Comparison of ENCODE assay signal across 9 cellular contexts in genomic region chr17:74431568-74432483, GRCh38. TPM values are rescaled to one million over a fixed set of nuclear protein-coding genes. Genes with fewer than 3 reads are reported as not detected.
A peak's percentile ranks its signal among the peaks of the same experiment; 100 is the strongest.
DNase-seq lines count a peak whose midpoint lies in the region; ATAC-seq and TF ChIP-seq lines count a peak whose summit lies in the region.
"Had no signal": no experiment of that assay in that cellular context is flagged by ENCODE, and none has a peak within 500 bp of the region (broad histone marks: within the 10 kb centered on the region; RNA-seq: fewer than 3 reads in every experiment).

GPRC5C (plus strand) TSS chr17:74432088; CDS start chr17:74439777, 7,689 bp downstream.

- H3K4me1 ChIP-seq in left lung: peaks cover 18 to 35% of the 10 kb centered on the region in 2 donors

- ATAC-seq in left lung (peak; percentile 64), HG02884 (IDR thresholded peaks at IDR 0.05; ENCODE audit: unreplicated experiment) (no peak)

- no peaks in the 10 kb centered on the region for H3K9me3 ChIP-seq in left lung

- H3K27me3 ChIP-seq in left lung: peaks cover 11 to 74% of the 10 kb centered on the region in 2 donors

- peak within 1 kb of the TSS; percentile 78 to 93 for H3K27ac ChIP-seq in left lung

- no peaks in the 10 kb centered on the region for H3K36me3 ChIP-seq in left lung

- TF ChIP-seq CTCF in left lung (IDR thresholded peaks at IDR 0.05): no peak

- DNase-seq in DMS53 treated with DMSO at 0.1 percent for 48 hours (lab: John Stamatoyannopoulos, UW; ENCODE audit: unreplicated experiment) (peak; percentile 82), M059J (ENCODE audit: low read depth) (peak; percentile 85), UCSD-AML1 (lab: John Stamatoyannopoulos, UW; ENCODE audit: unreplicated experiment) (peak; percentile 81), cerebellar cortex (ENCODE audit: low spot score) (peak; percentile 86), left lung (peak; percentile 83 to 89), SK-N-DZ (ENCODE audit: low spot score) (no peak)
- DNase-seq in stimulated activated CD4-positive, alpha-beta T cell treated with anti-CD3 and anti-CD28 coated beads, Interleukin-4, amount 100 ng/mL, for 24 hours: peak; percentile 45

- intact Hi-C loops in left lung (cut with DNase I): no loop called here

- H3K4me3 ChIP-seq in left lung: peak within 1 kb of the TSS; percentile 49 to 58

RNA-seq across cellular contexts. Expression of gene GPRC5C, which starts in this region (rescaled TPM):
- 12.9 and 36.4 TPM in 2 replicates for total RNA-seq in M059J (2014; rRNA removed; shearing (Covaris generic))
- 100 to 1,000 TPM in 1 of 2 donors, 10 to 100 TPM in 1; 47.8 to 107 TPM for total RNA-seq in left lung
- polyA plus RNA-seq in SK-N-DZ (2014; cell fraction: cytosol; rRNA removed): 0.30 TPM in 1 of 2 replicates, not detected in the other
- not detected in 2 replicates for polyA plus RNA-seq in SK-N-DZ (2014; cell fraction: nucleus; rRNA removed)
- total RNA-seq: LHCN-M2 had no signal
